2 cellular contexts compared by ENCODE assay signal in genomic region chr2:21041943-21042707, GRCh38.
TF ChIP-seq lines count a peak whose summit lies in the region.

No MANE protein-coding gene starts in this region.

TF ChIP-seq in SK-N-SH, 30 proteins besides CTCF, POLR2A, EP300 and RAD21 (continued from another document):
- TF ChIP-seq PBX3 (IDR thresholded peaks at IDR 0.05) = no peak

TF ChIP-seq in HepG2, 621 proteins besides CTCF, POLR2A, EP300 and RAD21 (continued from another document and continues in another):
- TF ChIP-seq ATF2 (CRISPR knock-in tag; IDR thresholded peaks at IDR 0.05) = peak; percentile 73
- TF ChIP-seq ZNF343 (CRISPR knock-in tag; IDR thresholded peaks at IDR 0.05) = peak; percentile 80; the same call in 1 of the 2 replicates
- TF ChIP-seq TBX2 (CRISPR knock-in tag; IDR thresholded peaks at IDR 0.05; ENCODE audit: borderline replicate concordance) = peak; percentile 62
- TF ChIP-seq ZNF557 (CRISPR knock-in tag; IDR thresholded peaks at IDR 0.05) = peak; percentile 68; the same call in 1 of the 2 replicates
- no peak for TF ChIP-seq ZFP36L1 (CRISPR knock-in tag; IDR thresholded peaks at IDR 0.05)
- TF ChIP-seq ZNF607 (CRISPR knock-in tag; IDR thresholded peaks at IDR 0.05; ENCODE audit: borderline replicate concordance) = peak; percentile 84
- TF ChIP-seq ZNF264 (CRISPR knock-in tag; IDR thresholded peaks at IDR 0.05) = no peak
- peak; percentile 89 for TF ChIP-seq ZNF281 (CRISPR knock-in tag; IDR thresholded peaks at IDR 0.05; ENCODE audit: borderline replicate concordance)
- TF ChIP-seq RBAK (CRISPR knock-in tag; IDR thresholded peaks at IDR 0.05) = no peak
- peak; percentile 33; the same call in 1 of the 2 replicates for TF ChIP-seq FOXC1 (CRISPR knock-in tag; IDR thresholded peaks at IDR 0.05; ENCODE audit: borderline replicate concordance)
- TF ChIP-seq ZFP91 (CRISPR knock-in tag; IDR thresholded peaks at IDR 0.05; ENCODE audit: borderline replicate concordance) = no peak
- TF ChIP-seq SSRP1 (CRISPR knock-in tag; IDR thresholded peaks at IDR 0.05) = peak; percentile 96
- TF ChIP-seq ZNF513 (CRISPR knock-in tag; conservative IDR thresholded peaks at IDR 0.05) = peak; percentile 79; the same call in 1 of the 2 replicates
- no peak for TF ChIP-seq KLF9 (CRISPR knock-in tag; IDR thresholded peaks at IDR 0.05; ENCODE audit: low read depth)
- no peak for TF ChIP-seq CREB1 (IDR thresholded peaks at IDR 0.05)
- TF ChIP-seq CREB1 (CRISPR knock-in tag; IDR thresholded peaks at IDR 0.05) = no peak
- peak; percentile 91 for TF ChIP-seq HNF4A (CRISPR knock-in tag; IDR thresholded peaks at IDR 0.05)
- peak; percentile 91 for TF ChIP-seq ZNF746 (CRISPR knock-in tag; IDR thresholded peaks at IDR 0.05)
- no peak for TF ChIP-seq ZNF326 (CRISPR knock-in tag; IDR thresholded peaks at IDR 0.05; ENCODE audit: borderline replicate concordance)
- TF ChIP-seq LRRFIP1 (CRISPR knock-in tag; conservative IDR thresholded peaks at IDR 0.05) = no peak
- no peak for TF ChIP-seq GPBP1L1 (CRISPR knock-in tag; IDR thresholded peaks at IDR 0.05)
- 0 out of 2 replicates have a peak, but pooled peaks have one; percentile 54 for TF ChIP-seq ZNF451 (CRISPR knock-in tag; IDR thresholded peaks at IDR 0.05)
- 0 out of 2 replicates have a peak, but pooled peaks have one; percentile 31 for TF ChIP-seq ZNF550 (CRISPR knock-in tag; IDR thresholded peaks at IDR 0.05; ENCODE audit: borderline replicate concordance)
- TF ChIP-seq TIGD3 (CRISPR knock-in tag; IDR thresholded peaks at IDR 0.05; ENCODE audit: borderline replicate concordance) = no peak; the same call in 1 of the 2 replicates
- TF ChIP-seq PATZ1 (CRISPR knock-in tag; IDR thresholded peaks at IDR 0.05) = peak; percentile 95
- TF ChIP-seq TFDP2 (CRISPR knock-in tag; IDR thresholded peaks at IDR 0.05) = peak; percentile 42; the same call in 1 of the 2 replicates
- no peak for TF ChIP-seq NR0B2 (CRISPR knock-in tag; IDR thresholded peaks at IDR 0.05)
- TF ChIP-seq GMEB2 (CRISPR knock-in tag; IDR thresholded peaks at IDR 0.05; ENCODE audit: low read depth) = no peak
- peak; percentile 73 for TF ChIP-seq HNF1A (IDR thresholded peaks at IDR 0.05; ENCODE audit: low read depth)
- peak; percentile 84; the same call in 1 of the 2 replicates for TF ChIP-seq HNF1A (CRISPR knock-in tag; IDR thresholded peaks at IDR 0.05; ENCODE audit: borderline replicate concordance)
